Comparison of ENCODE assay signal across 8 cellular contexts in the genomic region with DNA sequence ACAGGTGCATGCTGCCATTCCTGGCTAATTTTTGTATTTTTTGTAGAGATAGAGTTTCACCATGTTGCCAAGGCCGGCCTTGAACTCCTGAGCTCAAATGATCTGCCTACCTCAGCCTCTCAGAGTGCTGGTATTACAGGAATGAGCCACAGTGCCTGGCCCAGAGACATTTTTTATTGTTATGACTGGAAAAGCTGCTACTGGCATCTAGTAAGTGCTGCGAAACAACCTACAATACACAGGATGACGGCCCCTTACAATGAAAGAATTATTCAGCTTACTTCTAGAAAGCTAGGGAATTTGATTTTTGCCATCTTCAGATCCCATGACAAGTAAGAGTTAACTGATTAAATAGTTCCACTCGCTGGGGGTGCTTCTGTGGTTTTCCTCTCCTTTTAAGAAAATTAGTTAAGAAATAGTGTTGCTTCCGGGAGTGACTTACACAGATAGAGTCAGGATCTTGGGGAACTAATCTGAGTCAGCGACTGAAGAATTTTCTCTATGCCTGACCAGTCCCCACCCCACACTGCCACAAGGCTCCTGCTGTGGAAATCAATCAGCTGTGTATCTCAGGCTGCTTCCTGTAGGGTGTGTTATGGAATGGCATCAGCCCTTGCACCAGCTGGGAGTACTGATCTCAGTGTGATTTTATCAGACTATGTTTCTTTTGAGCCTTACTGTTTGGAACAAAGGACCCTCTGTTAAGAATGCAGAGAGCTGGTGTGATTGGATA.
DNase-seq lines count a peak whose midpoint lies in the region; ATAC-seq lines count a peak whose summit lies in the region.

No MANE protein-coding gene starts in this region.

- H3K36me3 Mint-ChIP-seq in T-helper 2 cell treated with Interferon-gamma antibody and Interleukin-4, amounts not matched to agents 5 μg/mL and 100 μg/mL, for 36 hours (ENCODE audit: low read depth), result peaks cover 27% of the 10 kb centered on the region

- no peaks in the 10 kb centered on the region for H3K27me3 Mint-ChIP-seq in T-helper 2 cell treated with Interferon-gamma antibody and Interleukin-4, amounts not matched to agents 5 μg/mL and 100 μg/mL, for 36 hours (ENCODE audit: low read depth)
- H3K27me3 Mint-ChIP-seq in stimulated activated naive CD8-positive, alpha-beta T cell treated with anti-CD3 and anti-CD28 coated beads, Interleukin-15, amount 100 ng/mL, for 72 hours, result no peaks in the 10 kb centered on the region

- peak overlapping the region; percentile 16 for H3K4me3 Mint-ChIP-seq in T-helper 2 cell treated with Interferon-gamma antibody and Interleukin-4, amounts not matched to agents 5 μg/mL and 100 μg/mL, for 36 hours
- peak overlapping the region in 1 of 2 donors; percentile 45 for H3K4me3 Mint-ChIP-seq in stimulated activated naive CD8-positive, alpha-beta T cell treated with anti-CD3 and anti-CD28 coated beads, Interleukin-15, amount 100 ng/mL, for 72 hours

- DNase-seq in AML-193 (lab: John Stamatoyannopoulos, UW), result peak; percentile 88 to 90
- DNase-seq in T-helper 2 cell treated with Interferon-gamma antibody and Interleukin-4, amounts not matched to agents 5 μg/mL and 100 μg/mL, for 36 hours (ENCODE audit: low spot score), result peak; percentile 32
- peak; percentile 96 for DNase-seq in dedifferentiated amniotic fluid mesenchymal stem cell (ENCODE audit: extremely low spot score)
- DNase-seq in medulla oblongata (ENCODE audit: extremely low spot score), result peak; percentile 62
- DNase-seq in stimulated activated naive CD8-positive, alpha-beta T cell treated with anti-CD3 and anti-CD28 coated beads, Interleukin-15, amount 100 ng/mL, for 72 hours, result peak in 1 of 2 donors; percentile 41

- H3K9me3 Mint-ChIP-seq in T-helper 2 cell treated with Interferon-gamma antibody and Interleukin-4, amounts not matched to agents 5 μg/mL and 100 μg/mL, for 36 hours, result no peaks in the 10 kb centered on the region
- H3K9me3 Mint-ChIP-seq in stimulated activated naive CD8-positive, alpha-beta T cell treated with anti-CD3 and anti-CD28 coated beads, Interleukin-15, amount 100 ng/mL, for 72 hours, result no peaks in the 10 kb centered on the region

- H3K27ac Mint-ChIP-seq in T-helper 2 cell treated with Interferon-gamma antibody and Interleukin-4, amounts not matched to agents 5 μg/mL and 100 μg/mL, for 36 hours, result peak overlapping the region; percentile 43
- H3K27ac Mint-ChIP-seq in stimulated activated naive CD8-positive, alpha-beta T cell treated with anti-CD3 and anti-CD28 coated beads, Interleukin-15, amount 100 ng/mL, for 72 hours, result no peak overlapping the region

- peaks cover 41% of the 10 kb centered on the region for H3K4me1 Mint-ChIP-seq in T-helper 2 cell treated with Interferon-gamma antibody and Interleukin-4, amounts not matched to agents 5 μg/mL and 100 μg/mL, for 36 hours (ENCODE audit: low read depth)
- peaks cover 60% of the 10 kb centered on the region for H3K4me1 Mint-ChIP-seq in stimulated activated naive CD8-positive, alpha-beta T cell treated with anti-CD3 and anti-CD28 coated beads, Interleukin-15, amount 100 ng/mL, for 72 hours

- ATAC-seq in HG02610 (IDR thresholded peaks at IDR 0.05; ENCODE audit: unreplicated experiment) (peak; percentile 76), GM21515 (IDR thresholded peaks at IDR 0.05; ENCODE audit: unreplicated experiment) (no peak), HG02938 (IDR thresholded peaks at IDR 0.05; ENCODE audit: unreplicated experiment) (no peak)
- peak; percentile 87 for ATAC-seq in stimulated activated naive CD8-positive, alpha-beta T cell treated with anti-CD3 and anti-CD28 coated beads, Interleukin-15, amount 100 ng/mL, for 72 hours

Comparison
In these comparisons a context has a peak if more than half of its experiments do, and no peak if none do; other contexts are left out.
1. ATAC-seq: peak in HG02610 (single experiment) and stimulated activated naive CD8-positive, alpha-beta T cell treated with anti-CD3 and anti-CD28 coated beads, Interleukin-15, amount 100 ng/mL, for 72 hours (single experiment); none in GM21515 (single experiment) and HG02938 (single experiment).